In the genomic region with DNA sequence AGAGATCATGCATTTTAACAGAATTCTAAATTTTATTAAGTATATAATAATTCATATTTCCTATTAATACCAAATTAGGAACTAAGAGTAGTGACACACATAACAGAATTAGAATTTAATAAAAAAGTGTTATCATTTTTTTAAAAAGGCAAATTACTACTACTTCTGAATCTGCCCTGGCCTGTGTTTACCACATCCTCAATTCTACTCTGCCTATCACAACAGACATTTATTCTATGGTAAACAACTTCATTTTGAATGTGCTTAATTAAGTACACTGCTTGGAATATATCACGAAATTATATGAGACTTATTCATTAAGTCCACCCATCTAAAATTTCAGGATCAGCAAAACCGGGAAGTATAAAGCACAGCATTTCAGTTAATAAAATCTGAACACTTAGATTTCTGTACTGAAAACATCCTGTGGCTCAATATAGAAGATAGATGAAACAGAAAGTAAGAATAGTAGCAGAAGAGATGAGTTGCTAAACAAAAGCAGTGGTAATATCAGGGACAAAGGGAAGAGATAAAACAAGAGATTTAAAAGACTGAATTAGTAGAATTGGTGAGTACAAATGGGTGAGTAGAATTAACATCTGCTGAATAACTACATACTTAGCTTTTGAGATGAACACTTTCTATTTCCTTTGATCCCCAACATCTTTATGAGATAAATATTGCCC, we compare ENCODE assay signal across 11 cellular contexts. TPM values are rescaled to one million over a fixed set of nuclear protein-coding genes. Genes with fewer than 3 reads are reported as not detected.
DNase-seq lines count a peak whose midpoint lies in the region; ATAC-seq and TF ChIP-seq lines count a peak whose summit lies in the region.
"Had no signal": no experiment of that assay in that cellular context is flagged by ENCODE, and none has a peak within 500 bp of the region (broad histone marks: within the 10 kb centered on the region; RNA-seq: fewer than 3 reads in every experiment).

No MANE protein-coding gene starts in this region.

- intact Hi-C loops in Calu3 (cut with micrococcal nuclease; ENCODE audit: unreplicated experiment): loop anchor here (10.0 kb wide), 2 partner anchors 385 to 625 kb away; no protein-coding TSS in a partner anchor
- intact Hi-C loops in activated CD8-positive, alpha-beta T cell treated with anti-CD3 and anti-CD28 coated beads for 36 hours (cut with micrococcal nuclease): no loop called here

- H3K27me3 Mint-ChIP-seq in Calu3 (ENCODE audit: unreplicated experiment): no peaks in the 10 kb centered on the region
- no peaks in the 10 kb centered on the region for H3K27me3 Mint-ChIP-seq in activated CD8-positive, alpha-beta T cell treated with anti-CD3 and anti-CD28 coated beads for 36 hours

- no peaks in the 10 kb centered on the region for H3K27me3 ChIP-seq in suprapubic skin

- peaks cover 20% of the 10 kb centered on the region for H3K4me1 ChIP-seq in suprapubic skin

- H3K4me1 Mint-ChIP-seq in Calu3 (ENCODE audit: low read depth, unreplicated experiment): peaks cover 18% of the 10 kb centered on the region
- peaks cover 29% of the 10 kb centered on the region for H3K4me1 Mint-ChIP-seq in activated CD8-positive, alpha-beta T cell treated with anti-CD3 and anti-CD28 coated beads for 36 hours (ENCODE audit: low read depth)

- H3K4me3 ChIP-seq in suprapubic skin: no peak overlapping the region

- DNase-seq in Calu3 (no peak), DMS79 (lab: John Stamatoyannopoulos, UW) (no peak), suprapubic skin (ENCODE audit: low spot score in 2 of 2) (no peak), NK-92 (lab: John Stamatoyannopoulos, UW; ENCODE audit: unreplicated experiment) (no peak), dedifferentiated amniotic fluid mesenchymal stem cell (ENCODE audit: extremely low spot score) (no peak)
- DNase-seq in activated CD8-positive, alpha-beta T cell treated with anti-CD3 and anti-CD28 coated beads for 36 hours: no peak
- DNase-seq: activated CD8-positive, alpha-beta memory T cell treated with anti-CD3 and anti-CD28 coated beads for 24 hours; NCI-H510A had no signal

- POLR2A ChIA-PET in activated CD8-positive, alpha-beta T cell treated with anti-CD3 and anti-CD28 coated beads for 36 hours (lab: Charles Lee): no interaction called here

- peaks cover 23% of the 10 kb centered on the region for H3K36me3 Mint-ChIP-seq in Calu3 (ENCODE audit: insufficient read depth, unreplicated experiment)
- peaks cover 10% of the 10 kb centered on the region for H3K36me3 Mint-ChIP-seq in activated CD8-positive, alpha-beta T cell treated with anti-CD3 and anti-CD28 coated beads for 36 hours (ENCODE audit: low read depth)

- no peak overlapping the region for H3K4me3 Mint-ChIP-seq in Calu3 (ENCODE audit: low read depth, unreplicated experiment)
- H3K4me3 Mint-ChIP-seq in activated CD8-positive, alpha-beta T cell treated with anti-CD3 and anti-CD28 coated beads for 36 hours: no peak overlapping the region

- ATAC-seq in GM19372 (IDR thresholded peaks at IDR 0.05; ENCODE audit: low read depth, unreplicated experiment) (peak; percentile 22), HG03066 (IDR thresholded peaks at IDR 0.05; ENCODE audit: low read depth, unreplicated experiment) (peak; percentile 24)
- ATAC-seq in activated CD8-positive, alpha-beta T cell treated with anti-CD3 and anti-CD28 coated beads for 36 hours: no peak

- TF ChIP-seq CTCF in Calu3 (IDR thresholded peaks at IDR 0.05; ENCODE audit: unreplicated experiment): no peak
- no peak for TF ChIP-seq CTCF in activated CD8-positive, alpha-beta T cell treated with anti-CD3 and anti-CD28 coated beads for 36 hours (IDR thresholded peaks at IDR 0.05)
- no peak for TF ChIP-seq CTCF in suprapubic skin (IDR thresholded peaks at IDR 0.05)

- no peak overlapping the region for H3K27ac ChIP-seq in suprapubic skin
- H3K27ac ChIP-seq: neutrophil had no signal

- WGBS in suprapubic skin: 74% methylated on average over 2 of the region's 2 CpGs

- CTCF ChIA-PET in Calu3 (lab: Charles Lee): no interaction called here
- CTCF ChIA-PET in activated CD8-positive, alpha-beta T cell treated with anti-CD3 and anti-CD28 coated beads for 36 hours (lab: Charles Lee): no interaction called here

- TF ChIP-seq EP300 in suprapubic skin (IDR thresholded peaks at IDR 0.05): no peak

- peak overlapping the region; percentile 4 for H3K27ac Mint-ChIP-seq in Calu3 (ENCODE audit: unreplicated experiment)
- H3K27ac Mint-ChIP-seq in activated CD8-positive, alpha-beta T cell treated with anti-CD3 and anti-CD28 coated beads for 36 hours: peak overlapping the region; percentile 9

- no TSS peak for BruUV-seq in Calu3 (replicated peaks; lab: Mats Ljungman, UMichigan)

- H3K9me3 Mint-ChIP-seq in Calu3 (ENCODE audit: low read depth, unreplicated experiment): no peaks in the 10 kb centered on the region
- no peaks in the 10 kb centered on the region for H3K9me3 Mint-ChIP-seq in activated CD8-positive, alpha-beta T cell treated with anti-CD3 and anti-CD28 coated beads for 36 hours

- no peak for TF ChIP-seq POLR2A in suprapubic skin (IDR thresholded peaks at IDR 0.05)

- H3K36me3 ChIP-seq in suprapubic skin: no peaks in the 10 kb centered on the region
- H3K36me3 ChIP-seq: neutrophil had no signal

- no peaks in the 10 kb centered on the region for H3K9me3 ChIP-seq in suprapubic skin
- H3K9me3 ChIP-seq: neutrophil had no signal

RNA-seq across cellular contexts. Expression of a gene that starts 3.7 kb away (rescaled TPM):
- total RNA-seq in Calu3 (2022) (29.6 and 31.6 TPM in 2 replicates), suprapubic skin (10 to 100 TPM; 22.5 to 34.0 (median 26.9) TPM)
- 10 to 100 TPM; 19.7 to 19.9 TPM for total RNA-seq in activated CD8-positive, alpha-beta T cell treated with anti-CD3 and anti-CD28 coated beads for 36 hours

RNA-seq across cellular contexts. Expression of a gene that starts 4.0 kb away (rescaled TPM):
- total RNA-seq in Calu3 (2022) (29.6 and 34.8 TPM in 2 replicates), suprapubic skin (10 to 100 TPM in 3 of 4 donors, 1 to 10 TPM in 1; 8.9 to 15.2 (median 11.6) TPM)
- 10 to 100 TPM; 19.8 to 27.6 TPM for total RNA-seq in activated CD8-positive, alpha-beta T cell treated with anti-CD3 and anti-CD28 coated beads for 36 hours
